In genomic region chr4:55111601-55112000, GRCh38 we compare ENCODE assay signal across 39 cellular contexts. TPM values are rescaled to one million over a fixed set of nuclear protein-coding genes. Genes with fewer than 3 reads are reported as not detected.
"Had no signal": no experiment of that assay in that cellular context is flagged by ENCODE, and none has a peak within 500 bp of the region (broad histone marks: within the 10 kb centered on the region; RNA-seq: fewer than 3 reads in every experiment).

No MANE protein-coding gene starts in this region.

- H3K4me1 Mint-ChIP-seq: activated CD4-positive, alpha-beta T cell treated with anti-CD3 and anti-CD28 coated beads for 36 hours; activated CD4-positive, alpha-beta T cell treated with anti-CD3 and anti-CD28 coated beads, Interleukin-2, amount 10 ng/mL, durations not matched to agents 24 days and 14 days; activated CD8-positive, alpha-beta memory T cell treated with anti-CD3 and anti-CD28 coated beads, Interleukin-2, amount 10 ng/mL, durations not matched to agents 7 days and 5 days; activated naive CD4-positive, alpha-beta T cell treated with anti-CD3 and anti-CD28 coated beads, Interleukin-2, amount 50 U/mL, for 24 hours; activated naive CD8-positive, alpha-beta T cell treated with anti-CD3 and anti-CD28 coated beads for 36 hours; activated naive CD8-positive, alpha-beta T cell treated with anti-CD3 and anti-CD28 coated beads, Interleukin-2, amount 50 U/mL, for 24 hours; T-helper 17 cell had no signal

- ATAC-seq: activated CD4-positive, alpha-beta T cell treated with anti-CD3 and anti-CD28 coated beads for 36 hours; activated CD8-positive, alpha-beta memory T cell treated with anti-CD3 and anti-CD28 coated beads, Interleukin-2, amount 10 ng/mL, durations not matched to agents 7 days and 5 days; activated CD8-positive, alpha-beta T cell treated with anti-CD3 and anti-CD28 coated beads, Interleukin-2, amount 10 ng/mL, durations not matched to agents 7 days and 5 days; activated naive CD8-positive, alpha-beta T cell treated with anti-CD3 and anti-CD28 coated beads, Interleukin-2, amount 50 U/mL, for 24 hours; body of pancreas; effector memory CD8-positive, alpha-beta T cell; gastroesophageal sphincter; heart right ventricle; T-helper 17 cell had no signal

- H3K27me3 ChIP-seq: adrenal gland, body of pancreas, esophagus squamous epithelium, gastroesophageal sphincter, heart right ventricle had no signal

- H3K4me3 ChIP-seq: adrenal gland, body of pancreas, esophagus squamous epithelium, gastroesophageal sphincter, heart right ventricle had no signal

- H3K9me3 Mint-ChIP-seq: activated CD4-positive, alpha-beta memory T cell treated with anti-CD3 and anti-CD28 coated beads for 36 hours; activated naive CD4-positive, alpha-beta T cell treated with anti-CD3 and anti-CD28 coated beads for 36 hours; activated naive CD4-positive, alpha-beta T cell treated with anti-CD3 and anti-CD28 coated beads, Interleukin-2, amount 50 U/mL, for 24 hours; activated naive CD8-positive, alpha-beta T cell treated with anti-CD3 and anti-CD28 coated beads for 36 hours; activated naive CD8-positive, alpha-beta T cell treated with anti-CD3 and anti-CD28 coated beads, Interleukin-2, amount 50 U/mL, for 24 hours; activated T-helper 1 cell treated with anti-CD3 and anti-CD28 coated beads, Interleukin-12 subunit alpha, Interleukin-12 subunit beta, Interleukin-2, Interleukin-4 antibody, amounts not matched to agents 30 ng/mL and 10 ng/mL and 1 ng/mL, durations not matched to agents 14 hours and 24 hours and 36 hours; activated T-helper 2 cell treated with anti-CD3 and anti-CD28 coated beads, Interferon-gamma antibody, Interleukin-2, Interleukin-4, amounts not matched to agents 10 μg/mL and 5 μg/mL and 100 μg/mL, durations not matched to agents 14 hours and 24 hours and 36 hours; T-helper 2 cell treated with Interferon-gamma antibody and Interleukin-4, amounts not matched to agents 5 μg/mL and 100 μg/mL, for 36 hours had no signal

- H3K27ac ChIP-seq: adrenal gland, body of pancreas, epithelial cell of prostate, esophagus squamous epithelium, gastroesophageal sphincter, heart right ventricle, WERI-Rb-1 had no signal

- H3K27ac Mint-ChIP-seq: activated CD4-positive, alpha-beta memory T cell treated with anti-CD3 and anti-CD28 coated beads for 36 hours; activated CD4-positive, alpha-beta T cell treated with anti-CD3 and anti-CD28 coated beads for 36 hours; activated CD4-positive, alpha-beta T cell treated with anti-CD3 and anti-CD28 coated beads, Interleukin-2, amount 10 ng/mL, durations not matched to agents 24 days and 14 days; activated CD8-positive, alpha-beta memory T cell treated with anti-CD3 and anti-CD28 coated beads, Interleukin-2, amount 10 ng/mL, durations not matched to agents 7 days and 5 days; activated CD8-positive, alpha-beta T cell treated with anti-CD3 and anti-CD28 coated beads, Interleukin-2, amount 10 ng/mL, durations not matched to agents 7 days and 5 days; activated naive CD4-positive, alpha-beta T cell treated with anti-CD3 and anti-CD28 coated beads for 36 hours; activated naive CD4-positive, alpha-beta T cell treated with anti-CD3 and anti-CD28 coated beads, Interleukin-2, amount 50 U/mL, for 24 hours; activated naive CD8-positive, alpha-beta T cell treated with anti-CD3 and anti-CD28 coated beads for 36 hours; activated naive CD8-positive, alpha-beta T cell treated with anti-CD3 and anti-CD28 coated beads, Interleukin-2, amount 50 U/mL, for 24 hours; activated T-helper 1 cell treated with anti-CD3 and anti-CD28 coated beads, Interleukin-12 subunit alpha, Interleukin-12 subunit beta, Interleukin-2, Interleukin-4 antibody, amounts not matched to agents 30 ng/mL and 10 ng/mL and 1 ng/mL, durations not matched to agents 14 hours and 24 hours and 36 hours; activated T-helper 2 cell treated with anti-CD3 and anti-CD28 coated beads, Interferon-gamma antibody, Interleukin-2, Interleukin-4, amounts not matched to agents 10 μg/mL and 5 μg/mL and 100 μg/mL, durations not matched to agents 14 hours and 24 hours and 36 hours; effector memory CD8-positive, alpha-beta T cell; T-helper 17 cell; T-helper 2 cell treated with Interferon-gamma antibody and Interleukin-4, amounts not matched to agents 5 μg/mL and 100 μg/mL, for 36 hours had no signal

- H3K36me3 ChIP-seq: adrenal gland, esophagus squamous epithelium, WERI-Rb-1 had no signal

- FAIRE-seq: colon, endothelial cell of umbilical vein had no signal

- H3K4me1 ChIP-seq: adrenal gland, body of pancreas, esophagus squamous epithelium, gastroesophageal sphincter had no signal

- H3K36me3 Mint-ChIP-seq: activated CD4-positive, alpha-beta memory T cell treated with anti-CD3 and anti-CD28 coated beads for 36 hours; activated CD8-positive, alpha-beta memory T cell treated with anti-CD3 and anti-CD28 coated beads, Interleukin-2, amount 10 ng/mL, durations not matched to agents 7 days and 5 days; activated naive CD4-positive, alpha-beta T cell treated with anti-CD3 and anti-CD28 coated beads, Interleukin-2, amount 50 U/mL, for 24 hours; activated naive CD8-positive, alpha-beta T cell treated with anti-CD3 and anti-CD28 coated beads for 36 hours had no signal

- H3K27me3 Mint-ChIP-seq: activated CD4-positive, alpha-beta memory T cell treated with anti-CD3 and anti-CD28 coated beads for 36 hours; activated CD4-positive, alpha-beta T cell treated with anti-CD3 and anti-CD28 coated beads, Interleukin-2, amount 10 ng/mL, durations not matched to agents 24 days and 14 days; activated CD8-positive, alpha-beta memory T cell treated with anti-CD3 and anti-CD28 coated beads, Interleukin-2, amount 10 ng/mL, durations not matched to agents 7 days and 5 days; effector memory CD8-positive, alpha-beta T cell; T-helper 17 cell had no signal

- H3K4me3 Mint-ChIP-seq: activated CD4-positive, alpha-beta memory T cell treated with anti-CD3 and anti-CD28 coated beads for 36 hours; activated CD4-positive, alpha-beta T cell treated with anti-CD3 and anti-CD28 coated beads for 36 hours; activated CD4-positive, alpha-beta T cell treated with anti-CD3 and anti-CD28 coated beads, Interleukin-2, amount 10 ng/mL, durations not matched to agents 24 days and 14 days; activated CD8-positive, alpha-beta memory T cell treated with anti-CD3 and anti-CD28 coated beads, Interleukin-2, amount 10 ng/mL, durations not matched to agents 7 days and 5 days; activated CD8-positive, alpha-beta T cell treated with anti-CD3 and anti-CD28 coated beads, Interleukin-2, amount 10 ng/mL, durations not matched to agents 7 days and 5 days; activated naive CD4-positive, alpha-beta T cell treated with anti-CD3 and anti-CD28 coated beads for 36 hours; activated naive CD4-positive, alpha-beta T cell treated with anti-CD3 and anti-CD28 coated beads, Interleukin-2, amount 50 U/mL, for 24 hours; activated naive CD8-positive, alpha-beta T cell treated with anti-CD3 and anti-CD28 coated beads for 36 hours; activated naive CD8-positive, alpha-beta T cell treated with anti-CD3 and anti-CD28 coated beads, Interleukin-2, amount 50 U/mL, for 24 hours; activated T-helper 1 cell treated with anti-CD3 and anti-CD28 coated beads, Interleukin-12 subunit alpha, Interleukin-12 subunit beta, Interleukin-2, Interleukin-4 antibody, amounts not matched to agents 30 ng/mL and 10 ng/mL and 1 ng/mL, durations not matched to agents 14 hours and 24 hours and 36 hours; effector memory CD8-positive, alpha-beta T cell; T-helper 17 cell; T-helper 2 cell treated with Interferon-gamma antibody and Interleukin-4, amounts not matched to agents 5 μg/mL and 100 μg/mL, for 36 hours had no signal

- H3K9me3 ChIP-seq: adrenal gland, body of pancreas, esophagus squamous epithelium, gastroesophageal sphincter, heart right ventricle had no signal

- DNase-seq: activated CD4-positive, alpha-beta memory T cell treated with anti-CD3 and anti-CD28 coated beads for 36 hours; activated CD4-positive, alpha-beta T cell treated with anti-CD3 and anti-CD28 coated beads for 36 hours; activated CD4-positive, alpha-beta T cell treated with anti-CD3 and anti-CD28 coated beads, Interleukin-2, amount 10 ng/mL, durations not matched to agents 24 days and 14 days; activated CD4-positive, CD25-positive, alpha-beta regulatory T cell; activated CD4-positive, CD25-positive, alpha-beta regulatory T cell treated with anti-CD3 and anti-CD28 coated beads, Interleukin-2, amount 50 U/mL, for 72 hours; activated CD8-positive, alpha-beta memory T cell treated with anti-CD3 and anti-CD28 coated beads, Interleukin-2, amount 10 ng/mL, durations not matched to agents 7 days and 5 days; activated CD8-positive, alpha-beta memory T cell treated with anti-CD3 and anti-CD28 coated beads, Interleukin-2, amount 50 U/mL, for 4 hours; activated CD8-positive, alpha-beta T cell treated with anti-CD3 and anti-CD28 coated beads, Interleukin-2, amount 10 ng/mL, durations not matched to agents 7 days and 5 days; activated effector memory CD4-positive, alpha-beta T cell treated with anti-CD3 and anti-CD28 coated beads, Interleukin-2, amount 50 U/mL, for 16 hours; activated naive CD4-positive, alpha-beta T cell treated with anti-CD3 and anti-CD28 coated beads for 36 hours; activated naive CD8-positive, alpha-beta T cell treated with anti-CD3 and anti-CD28 coated beads for 36 hours; activated naive CD8-positive, alpha-beta T cell treated with anti-CD3 and anti-CD28 coated beads, Interleukin-2, amount 50 U/mL, for 24 hours; activated T-cell treated with anti-CD3 and anti-CD28 coated beads, Interleukin-2, amount 50 U/mL, for 1 hour; activated T-cell treated with anti-CD3 and anti-CD28 coated beads, Interleukin-2, amount 50 U/mL, for 48 hours; adrenal gland; amygdala; aorta; body of pancreas; caudate nucleus; cortex of kidney; dermis blood vessel endothelial cell; effector CD4-positive, alpha-beta T cell; effector memory CD8-positive, alpha-beta T cell; esophagus squamous epithelium; foreskin melanocyte; heart right ventricle; T-helper 17 cell; T1000; WERI-Rb-1 had no signal

RNA-seq across cellular contexts. Expression of gene KDR, which starts 13.8 kb away (rescaled TPM):
- total RNA-seq: activated CD4-positive, alpha-beta memory T cell treated with anti-CD3 and anti-CD28 coated beads for 36 hours; activated CD4-positive, alpha-beta T cell treated with anti-CD3 and anti-CD28 coated beads for 36 hours; activated CD4-positive, alpha-beta T cell treated with anti-CD3 and anti-CD28 coated beads, Interleukin-2, amount 10 ng/mL, durations not matched to agents 24 days and 14 days; activated CD8-positive, alpha-beta memory T cell treated with anti-CD3 and anti-CD28 coated beads for 36 hours; activated CD8-positive, alpha-beta memory T cell treated with anti-CD3 and anti-CD28 coated beads, Interleukin-2, amount 10 ng/mL, durations not matched to agents 7 days and 5 days; activated CD8-positive, alpha-beta T cell treated with anti-CD3 and anti-CD28 coated beads, Interleukin-2, amount 10 ng/mL, durations not matched to agents 7 days and 5 days; activated naive CD4-positive, alpha-beta T cell treated with anti-CD3 and anti-CD28 coated beads for 36 hours; activated T-helper 1 cell treated with anti-CD3 and anti-CD28 coated beads, Interleukin-12 subunit alpha, Interleukin-12 subunit beta, Interleukin-2, Interleukin-4 antibody, amounts not matched to agents 30 ng/mL and 10 ng/mL and 1 ng/mL, durations not matched to agents 14 hours and 24 hours and 36 hours; activated T-helper 2 cell treated with anti-CD3 and anti-CD28 coated beads, Interferon-gamma antibody, Interleukin-2, Interleukin-4, amounts not matched to agents 10 μg/mL and 5 μg/mL and 100 μg/mL, durations not matched to agents 14 hours and 24 hours and 36 hours; fibroblast of lung; T-helper 17 cell had no signal
